Comparison of ENCODE assay signal across 26 cellular contexts in genomic region chrX:15834827-15835595, GRCh38. TPM values are rescaled to one million over a fixed set of nuclear protein-coding genes. Genes with fewer than 3 reads are reported as not detected.
DNase-seq lines count a peak whose midpoint lies in the region; ATAC-seq and TF ChIP-seq lines count a peak whose summit lies in the region.
"Had no signal": no experiment of that assay in that cellular context is flagged by ENCODE, and none has a peak within 500 bp of the region (broad histone marks: within the 10 kb centered on the region; RNA-seq: fewer than 3 reads in every experiment).

No MANE protein-coding gene starts in this region.

- intact Hi-C loops in Caco-2 (cut with micrococcal nuclease; ENCODE audit: unreplicated experiment): loop anchor here (1.0 kb wide), 1 partner anchor 20 kb away; no protein-coding TSS in a partner anchor

- no peaks in the 10 kb centered on the region for H3K79me1 ChIP-seq in mesendoderm (ENCODE audit: low read length)

- no peak overlapping the region for H3K4ac ChIP-seq in mesendoderm (ENCODE audit: low read depth, low read length)

- WGBS in mesendoderm (ENCODE audit: extremely low coverage, insufficient coverage, low lambda C conversion rate): no CpG with 5 or more reads among the region's 5 CpGs

- H3K27ac Mint-ChIP-seq in Caco-2 (ENCODE audit: unreplicated experiment) (peak overlapping the region; percentile 53), immature natural killer cell (peak overlapping the region in 1 of 6 donors; percentile 40)
- H3K27ac Mint-ChIP-seq: activated CD4-positive, alpha-beta T cell treated with anti-CD3 and anti-CD28 coated beads, Interleukin-2, amount 10 ng/mL, durations not matched to agents 24 days and 14 days; natural killer cell; stimulated activated naive CD8-positive, alpha-beta T cell treated with anti-CD3 and anti-CD28 coated beads, Interleukin-15, amount 100 ng/mL, for 72 hours; T-helper 2 cell treated with Interferon-gamma antibody and Interleukin-4, amounts not matched to agents 5 μg/mL and 100 μg/mL, for 36 hours had no signal

- H3K4me1 Mint-ChIP-seq in Caco-2 (ENCODE audit: low read depth, unreplicated experiment): no peaks in the 10 kb centered on the region
- no peaks in the 10 kb centered on the region for H3K4me1 Mint-ChIP-seq in immature natural killer cell
- H3K4me1 Mint-ChIP-seq: activated CD4-positive, alpha-beta T cell treated with anti-CD3 and anti-CD28 coated beads, Interleukin-2, amount 10 ng/mL, durations not matched to agents 24 days and 14 days; natural killer cell had no signal

- ATAC-seq in GM18870 (IDR thresholded peaks at IDR 0.05; ENCODE audit: unreplicated experiment): no peak
- no peak for ATAC-seq in HG02840 (IDR thresholded peaks at IDR 0.05; ENCODE audit: low FRiP score, unreplicated experiment)
- no peak for ATAC-seq in HG03159 (IDR thresholded peaks at IDR 0.05; ENCODE audit: unreplicated experiment)
- ATAC-seq: foreskin keratinocyte; natural killer cell; right cardiac atrium; stimulated activated naive CD8-positive, alpha-beta T cell treated with anti-CD3 and anti-CD28 coated beads, Interleukin-15, amount 100 ng/mL, for 72 hours had no signal

- H3K27me3 ChIP-seq in Caco-2 (replicated peaks; ENCODE audit: control insufficient read depth, insufficient read depth, low read length): no peaks in the 10 kb centered on the region
- H3K27me3 ChIP-seq in mesendoderm (ENCODE audit: insufficient read depth, low read length, poor library complexity): no peaks in the 10 kb centered on the region
- H3K27me3 ChIP-seq: foreskin keratinocyte, ovary, thyroid gland had no signal

- no peaks in the 10 kb centered on the region for H3K36me3 ChIP-seq in Caco-2 (ENCODE audit: control insufficient read depth, insufficient read depth, low read length)
- H3K36me3 ChIP-seq in HEK293 (ENCODE audit: control insufficient read depth in 2 of 2, insufficient read depth in 1 of 2, low read length in 2 of 2): peaks cover 3 to 37% of the 10 kb centered on the region in 2 experiments
- H3K36me3 ChIP-seq in mesendoderm (ENCODE audit: control insufficient read depth, insufficient read depth, low read length): no peaks in the 10 kb centered on the region
- H3K36me3 ChIP-seq: left ventricle myocardium inferior, ovary, thyroid gland had no signal

- H4K8ac ChIP-seq in mesendoderm (ENCODE audit: low read depth, low read length): no peak overlapping the region

- no peak overlapping the region for H3K18ac ChIP-seq in mesendoderm (ENCODE audit: low read length)

- H3K27me3 Mint-ChIP-seq in Caco-2 (ENCODE audit: insufficient read depth, unreplicated experiment) (no peaks in the 10 kb centered on the region), immature natural killer cell (ENCODE audit: low read depth in 3 of 3) (no peaks in the 10 kb centered on the region)
- H3K27me3 Mint-ChIP-seq: activated CD4-positive, alpha-beta T cell treated with anti-CD3 and anti-CD28 coated beads, Interleukin-2, amount 10 ng/mL, durations not matched to agents 24 days and 14 days; stimulated activated naive CD8-positive, alpha-beta T cell treated with anti-CD3 and anti-CD28 coated beads, Interleukin-15, amount 100 ng/mL, for 72 hours had no signal

- no peak overlapping the region for H3K23ac ChIP-seq in mesendoderm (ENCODE audit: low read length)

- no peak overlapping the region for H3K9ac ChIP-seq in mesendoderm (ENCODE audit: low read length)
- H3K9ac ChIP-seq: BLaER1 treated with 17β-estradiol and CSF1 and Interleukin-3, amounts not matched to agents 10 nM and 100 nM had no signal

- H3K9me3 ChIP-seq in Caco-2 (no peaks in the 10 kb centered on the region), HEK293 (ENCODE audit: control insufficient read depth, insufficient read depth, low read depth, low read length) (no peaks in the 10 kb centered on the region)
- H3K9me3 ChIP-seq: BLaER1 treated with 17β-estradiol and CSF1 and Interleukin-3, amounts not matched to agents 10 nM and 100 nM; left ventricle myocardium inferior; ovary; thyroid gland had no signal

- CTCF ChIA-PET in Caco-2 (lab: Charles Lee): interaction anchor here (1.2 kb wide), 1 partner anchor 20 kb away, joined by 4 read pairs; the partner anchor contains the start of gene AP1S2
- CTCF ChIA-PET in HEK293 (lab: Yijun Ruan, JAX): interaction anchor here (0.6 to 1.4 kb wide), 3 partner anchors 9 to 137 kb away, joined by 3 to 4 read pairs (median 4); no protein-coding TSS in a partner anchor

- no peak for TF ChIP-seq CTCF in Caco-2 (IDR thresholded peaks at IDR 0.05; ENCODE audit: insufficient read depth in 1 of 2, low read depth in 1 of 2, low read length in 1 of 2, severe bottlenecking in 1 of 2, unreplicated experiment in 1 of 2)
- TF ChIP-seq CTCF in HEK293 (tag by site-specific recombination; IDR thresholded peaks at IDR 0.05): no peak
- TF ChIP-seq CTCF in astrocyte of the spinal cord (IDR thresholded peaks at IDR 0.05; ENCODE audit: low read depth, low read length): no peak

- H3K27ac ChIP-seq in HEK293 (ENCODE audit: extremely low read depth, low read depth, low read length) (no peak overlapping the region), mesendoderm (ENCODE audit: low read depth, low read length) (no peak overlapping the region)
- H3K27ac ChIP-seq: BLaER1 treated with 17β-estradiol and CSF1 and Interleukin-3, amounts not matched to agents 10 nM and 100 nM; foreskin keratinocyte; left ventricle myocardium inferior; ovary; thyroid gland; VCaP had no signal

- DNase-seq in Caco-2: peak in 1 of 2 experiments; percentile 24
- peak; percentile 27 for DNase-seq in astrocyte of the spinal cord (ENCODE audit: low read depth, low spot score)
- DNase-seq in mesendoderm: peak; percentile 66
- no peak for DNase-seq in immature natural killer cell
- DNase-seq: activated CD4-positive, alpha-beta T cell treated with anti-CD3 and anti-CD28 coated beads, Interleukin-2, amount 10 ng/mL, durations not matched to agents 24 days and 14 days; activated naive CD4-positive, alpha-beta T cell treated with Interleukin-2 at 50 U/mL for 16 hours; activated T-cell treated with anti-CD3 and anti-CD28 coated beads, Interleukin-2, amount 50 U/mL, for 48 hours; EL; erythroblast; left ventricle myocardium inferior; natural killer cell; NCI-H146; NCI-H2171 treated with DMSO at 0.1 percent for 48 hours; NCI-H524; ovary; right cardiac atrium; stimulated activated naive CD8-positive, alpha-beta T cell treated with anti-CD3 and anti-CD28 coated beads, Interleukin-15, amount 100 ng/mL, for 72 hours; thyroid gland had no signal

- no peak overlapping the region for H4K5ac ChIP-seq in mesendoderm (ENCODE audit: low read length)

- no peaks in the 10 kb centered on the region for H3K9me3 Mint-ChIP-seq in Caco-2 (ENCODE audit: unreplicated experiment)
- H3K9me3 Mint-ChIP-seq in immature natural killer cell: no peaks in the 10 kb centered on the region
- H3K9me3 Mint-ChIP-seq: activated CD4-positive, alpha-beta T cell treated with anti-CD3 and anti-CD28 coated beads, Interleukin-2, amount 10 ng/mL, durations not matched to agents 24 days and 14 days; natural killer cell; stimulated activated naive CD8-positive, alpha-beta T cell treated with anti-CD3 and anti-CD28 coated beads, Interleukin-15, amount 100 ng/mL, for 72 hours; T-helper 2 cell treated with Interferon-gamma antibody and Interleukin-4, amounts not matched to agents 5 μg/mL and 100 μg/mL, for 36 hours had no signal

- no TSS peak for BruUV-seq in Caco-2 (replicated peaks; lab: Mats Ljungman, UMichigan)

- no peak overlapping the region for H2BK120ac ChIP-seq in mesendoderm (ENCODE audit: low read depth, low read length)

- peaks cover 5% of the 10 kb centered on the region for H3K36me3 Mint-ChIP-seq in Caco-2 (ENCODE audit: insufficient read depth, unreplicated experiment)
- H3K36me3 Mint-ChIP-seq in immature natural killer cell: peaks cover 0 to 8% (median under 1%) of the 10 kb centered on the region in 3 donors

- H3K4me2 ChIP-seq in mesendoderm (ENCODE audit: low read length): no peak overlapping the region
- H3K4me2 ChIP-seq: BLaER1 treated with 17β-estradiol and CSF1 and Interleukin-3, amounts not matched to agents 10 nM and 100 nM had no signal

- H2AK5ac ChIP-seq in mesendoderm (ENCODE audit: low read length): no peak overlapping the region

- peaks cover 2% of the 10 kb centered on the region for H3K79me2 ChIP-seq in mesendoderm (ENCODE audit: control insufficient read depth, insufficient read depth, low read length)

- in situ Hi-C loops in astrocyte of the spinal cord (cut with HindIII; ENCODE audit: low sequenced_read_pairs): no loop called here

- no peak overlapping the region for H3K56ac ChIP-seq in mesendoderm (ENCODE audit: low read length)

- H3K4me3 Mint-ChIP-seq in Caco-2 (ENCODE audit: unreplicated experiment) (peak overlapping the region; percentile 48), immature natural killer cell (no peak overlapping the region)
- H3K4me3 Mint-ChIP-seq: activated CD4-positive, alpha-beta T cell treated with anti-CD3 and anti-CD28 coated beads, Interleukin-2, amount 10 ng/mL, durations not matched to agents 24 days and 14 days; natural killer cell; stimulated activated naive CD8-positive, alpha-beta T cell treated with anti-CD3 and anti-CD28 coated beads, Interleukin-15, amount 100 ng/mL, for 72 hours; T-helper 2 cell treated with Interferon-gamma antibody and Interleukin-4, amounts not matched to agents 5 μg/mL and 100 μg/mL, for 36 hours had no signal

- H3K4me1 ChIP-seq in Caco-2 (peaks cover 12% of the 10 kb centered on the region; the same call in 1 of the 2 replicates), HEK293 (ENCODE audit: control insufficient read depth, insufficient read depth, low read length) (peaks cover 6% of the 10 kb centered on the region), mesendoderm (ENCODE audit: control insufficient read depth, low read depth, low read length) (no peaks in the 10 kb centered on the region)
- H3K4me1 ChIP-seq: BLaER1 treated with 17β-estradiol and CSF1 and Interleukin-3, amounts not matched to agents 10 nM and 100 nM; foreskin keratinocyte; thyroid gland had no signal

- POLR2A ChIA-PET in Caco-2 (lab: Charles Lee) (no interaction called here), HEK293 (lab: Yijun Ruan, JAX) (interaction anchor here (0.9 to 1.5 kb wide), 2 partner anchors 20 kb away, joined by 4 to 5 read pairs; partner anchors contain the start of gene AP1S2)

- H2BK5ac ChIP-seq in mesendoderm (ENCODE audit: low read length): no peak overlapping the region

- H3K4me3 ChIP-seq in Caco-2 (ENCODE audit: low read depth, low read length): no peak overlapping the region
- no peak overlapping the region for H3K4me3 ChIP-seq in HEK293 (ENCODE audit: low read depth, low read length)
- H3K4me3 ChIP-seq in astrocyte of the spinal cord (ENCODE audit: low read depth, low read length): no peak overlapping the region
- H3K4me3 ChIP-seq in mesendoderm (ENCODE audit: low read length): no peak overlapping the region
- H3K4me3 ChIP-seq: BLaER1 treated with 17β-estradiol and CSF1 and Interleukin-3, amounts not matched to agents 10 nM and 100 nM; left ventricle myocardium inferior; ovary; thyroid gland had no signal

- no peak overlapping the region for H2BK15ac ChIP-seq in mesendoderm (replicated peaks; ENCODE audit: low read depth)

RNA-seq across cellular contexts. Expression of gene AP1S2, which starts 19.6 kb away (rescaled TPM):
- total RNA-seq in Caco-2 (2022): 18.4 and 18.6 TPM in 2 replicates
- polyA plus RNA-seq in mesendoderm (2013, experiment 1 of 2): 63.6 TPM
- polyA plus RNA-seq in mesendoderm (2013, experiment 2 of 2): 64.5 TPM
- polyA plus RNA-seq in immature natural killer cell: 10 to 100 TPM; 49.2 to 83.4 (median 71.3) TPM

RNA-seq across cellular contexts. Expression of gene ZRSR2, which starts 44.7 kb away (rescaled TPM):
- total RNA-seq in Caco-2 (2022): 8.1 and 8.4 TPM in 2 replicates
- polyA plus RNA-seq in mesendoderm (2013, experiment 1 of 2): 12.3 TPM
- polyA plus RNA-seq in mesendoderm (2013, experiment 2 of 2): 12.9 TPM
- polyA plus RNA-seq in immature natural killer cell: 10 to 100 TPM; 13.5 to 34.1 (median 15.7) TPM

Comparison
In these comparisons a context has a peak if more than half of its experiments do, and no peak if none do; other contexts are left out.
1. DNase-seq: peak in astrocyte of the spinal cord (single experiment) and mesendoderm (single experiment); none in immature natural killer cell (0 of 3).